8 cellular contexts compared by ENCODE assay signal in the genomic region with DNA sequence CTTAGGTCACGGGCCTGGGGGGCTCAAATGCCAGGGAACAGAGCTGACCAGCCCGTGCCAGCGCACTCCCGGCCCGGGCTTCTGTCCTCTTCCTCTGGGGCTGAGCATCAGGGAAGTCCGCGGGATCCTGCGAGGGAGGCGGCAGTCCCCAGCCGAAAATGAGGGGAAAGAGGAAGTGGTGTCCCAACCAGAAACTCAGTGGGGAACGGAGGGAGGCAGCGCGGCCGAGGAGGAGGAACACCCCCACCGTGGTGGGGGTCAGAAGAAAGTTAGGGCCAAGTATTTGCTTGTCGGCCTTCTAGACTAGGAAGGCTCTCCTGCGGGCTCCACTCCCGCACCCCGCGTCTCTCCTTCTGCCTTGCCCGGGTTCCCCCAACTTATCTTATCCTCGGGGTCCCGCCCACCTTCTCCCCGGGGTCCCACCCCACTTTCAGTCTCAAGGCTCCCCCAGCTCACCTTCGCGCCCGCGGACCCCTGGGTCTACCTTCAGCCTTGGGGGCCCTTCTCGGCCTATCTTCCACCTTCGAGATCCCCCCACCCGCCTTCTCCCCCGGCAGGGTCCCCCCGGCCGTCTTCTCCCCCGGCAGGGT. TPM values are rescaled to one million over a fixed set of nuclear protein-coding genes. Genes with fewer than 3 reads are reported as not detected.
DNase-seq lines count a peak whose midpoint lies in the region; ATAC-seq and TF ChIP-seq lines count a peak whose summit lies in the region.

No MANE protein-coding gene starts in this region.

- peak; percentile 35 for ATAC-seq in HG02642 (IDR thresholded peaks at IDR 0.05; ENCODE audit: poor library complexity, unreplicated experiment)
- peak; percentile 66 for ATAC-seq in upper lobe of right lung

- peak; percentile 37 for DNase-seq in G401 (ENCODE audit: low spot score)
- DNase-seq in RKO (ENCODE audit: low spot score) = peak; percentile 76
- DNase-seq in activated effector memory CD4-positive, alpha-beta T cell treated with anti-CD3 and anti-CD28 coated beads, Interleukin-2, amount 50 U/mL, for 16 hours = peak; percentile 82
- DNase-seq in germinal center (ENCODE audit: low spot score) = peak; percentile 66
- DNase-seq in upper lobe of right lung = peak; percentile 86
- DNase-seq in NCI-H2227 (lab: John Stamatoyannopoulos, UW; ENCODE audit: unreplicated experiment) = no peak

- H3K4me3 ChIP-seq in neutrophil (ENCODE audit: low read depth in 1 of 2, low read length in 1 of 2) (peak overlapping the region; percentile 82 to 89), upper lobe of right lung (peak overlapping the region; percentile 81)

- in situ Hi-C loops in G401 (cut with HindIII; ENCODE audit: low sequenced_read_pairs) = no loop called here

- H3K27me3 ChIP-seq in neutrophil = no peaks in the 10 kb centered on the region
- H3K27me3 ChIP-seq in upper lobe of right lung = no peaks in the 10 kb centered on the region

- TF ChIP-seq CTCF in neutrophil (IDR thresholded peaks at IDR 0.05) (no peak), upper lobe of right lung (IDR thresholded peaks at IDR 0.05) (no peak)

- peaks cover 26 to 27% of the 10 kb centered on the region in 2 experiments for H3K4me1 ChIP-seq in neutrophil (ENCODE audit: control insufficient read depth in 1 of 2, insufficient read depth in 1 of 2, low read depth in 1 of 2, low read length in 1 of 2)
- peaks cover 39% of the 10 kb centered on the region for H3K4me1 ChIP-seq in upper lobe of right lung

- H3K36me3 ChIP-seq in neutrophil = no peaks in the 10 kb centered on the region
- H3K36me3 ChIP-seq in upper lobe of right lung = no peaks in the 10 kb centered on the region

- intact Hi-C loops in upper lobe of right lung (cut with DNase I) = no loop called here

- H3K9me3 ChIP-seq in neutrophil = no peaks in the 10 kb centered on the region
- no peaks in the 10 kb centered on the region for H3K9me3 ChIP-seq in upper lobe of right lung

- H3K27ac ChIP-seq in neutrophil = peak overlapping the region; percentile 91
- peak overlapping the region; percentile 94 for H3K27ac ChIP-seq in upper lobe of right lung

RNA-seq across cellular contexts. Expression of gene PHF2, which starts 0.6 kb away (rescaled TPM):
- 6.3 and 8.1 TPM in 2 replicates for total RNA-seq in G401 (2014; rRNA removed; shearing (Covaris generic))
- 37.0 TPM for total RNA-seq in upper lobe of right lung
